8 cellular contexts compared by ENCODE assay signal in genomic region chr10:115092555-115093285, GRCh38. TPM values are rescaled to one million over a fixed set of nuclear protein-coding genes. Genes with fewer than 3 reads are reported as not detected.
DNase-seq lines count a peak whose midpoint lies in the region; ATAC-seq and TF ChIP-seq lines count a peak whose summit lies in the region.

No MANE protein-coding gene starts in this region.

- H3K4me1 ChIP-seq in left lung, result peaks cover 5 to 20% of the 10 kb centered on the region in 2 donors

- H3K27me3 ChIP-seq in left lung, result peaks cover 41 to 79% of the 10 kb centered on the region in 2 donors

- no peaks in the 10 kb centered on the region for H3K36me3 Mint-ChIP-seq in stimulated activated naive CD8-positive, alpha-beta T cell treated with anti-CD3 and anti-CD28 coated beads, Interleukin-15, Interleukin-2, amounts not matched to agents 100 ng/mL and 50 ng/mL, for 24 hours (ENCODE audit: low read depth)

- H3K36me3 ChIP-seq in left lung, result no peaks in the 10 kb centered on the region

- H3K27ac ChIP-seq in coronary artery (peak overlapping the region; percentile 53 to 85), left lung (no peak overlapping the region)

- H3K4me3 Mint-ChIP-seq in stimulated activated naive CD8-positive, alpha-beta T cell treated with anti-CD3 and anti-CD28 coated beads, Interleukin-15, Interleukin-2, amounts not matched to agents 100 ng/mL and 50 ng/mL, for 24 hours, result peak overlapping the region; percentile 51

- ATAC-seq in GM19467 (IDR thresholded peaks at IDR 0.05; ENCODE audit: unreplicated experiment), result peak; percentile 54
- peak; percentile 51 for ATAC-seq in HG03469 (IDR thresholded peaks at IDR 0.05; ENCODE audit: unreplicated experiment)
- peak; percentile 66 for ATAC-seq in left lung

- DNase-seq in DMS53 treated with DMSO at 0.1 percent for 48 hours (lab: John Stamatoyannopoulos, UW; ENCODE audit: unreplicated experiment) (peak; percentile 38), T follicular helper cell (ENCODE audit: low read depth) (peak; percentile 0), coronary artery (ENCODE audit: low spot score) (no peak), left lung (peak in 1 of 2 donors; percentile 78), midbrain (lab: John Stamatoyannopoulos, UW) (no peak)

- TF ChIP-seq CTCF in coronary artery (IDR thresholded peaks at IDR 0.05) (no peak), left lung (IDR thresholded peaks at IDR 0.05) (no peak)

- intact Hi-C loops in left lung (cut with DNase I), result no loop called here

- no peaks in the 10 kb centered on the region for H3K9me3 Mint-ChIP-seq in stimulated activated naive CD8-positive, alpha-beta T cell treated with anti-CD3 and anti-CD28 coated beads, Interleukin-15, Interleukin-2, amounts not matched to agents 100 ng/mL and 50 ng/mL, for 24 hours

- H3K4me3 ChIP-seq in coronary artery, result peak overlapping the region; percentile 87
- H3K4me3 ChIP-seq in left lung, result peak overlapping the region; percentile 44 to 47

- H3K27ac Mint-ChIP-seq in stimulated activated naive CD8-positive, alpha-beta T cell treated with anti-CD3 and anti-CD28 coated beads, Interleukin-15, Interleukin-2, amounts not matched to agents 100 ng/mL and 50 ng/mL, for 24 hours, result no peak overlapping the region

- peaks cover 60% of the 10 kb centered on the region for H3K27me3 Mint-ChIP-seq in stimulated activated naive CD8-positive, alpha-beta T cell treated with anti-CD3 and anti-CD28 coated beads, Interleukin-15, Interleukin-2, amounts not matched to agents 100 ng/mL and 50 ng/mL, for 24 hours

- no peaks in the 10 kb centered on the region for H3K9me3 ChIP-seq in left lung

- H3K4me1 Mint-ChIP-seq in stimulated activated naive CD8-positive, alpha-beta T cell treated with anti-CD3 and anti-CD28 coated beads, Interleukin-15, Interleukin-2, amounts not matched to agents 100 ng/mL and 50 ng/mL, for 24 hours (ENCODE audit: low read depth), result peaks cover 4% of the 10 kb centered on the region

RNA-seq across cellular contexts. Expression of gene ATRNL1, which starts 0.4 kb away (rescaled TPM):
- 1 to 10 TPM in 1 of 2 donors, under 1 TPM in 1; 0.26 to 1.1 TPM for total RNA-seq in left lung

Comparison
In these comparisons a context has a peak if more than half of its experiments do, and no peak if none do; other contexts are left out.
1. DNase-seq: peak in DMS53 treated with DMSO at 0.1 percent for 48 hours (single experiment) and T follicular helper cell (single experiment); none in coronary artery (single experiment) and midbrain (single experiment).
2. H3K27ac ChIP-seq: peak in coronary artery (2 of 2); none in left lung (0 of 2).
3. Peak in every context shown above with its lines, with median percentiles within 50 percentile points of each other: ATAC-seq.